8 cellular contexts compared by ENCODE assay signal in genomic region chr16:80541306-80541694, GRCh38. TPM values are rescaled to one million over a fixed set of nuclear protein-coding genes. Genes with fewer than 3 reads are reported as not detected.
DNase-seq lines count a peak whose midpoint lies in the region; ATAC-seq, FAIRE-seq and TF ChIP-seq lines count a peak whose summit lies in the region.

No MANE protein-coding gene starts in this region.

- no peak overlapping the region for H3T11ph ChIP-seq in H9 (ENCODE audit: low read length)

- peak overlapping the region; percentile 56 for H3K4me2 ChIP-seq in H9 (ENCODE audit: insufficient read depth, insufficient read length, low read length)

- peak overlapping the region; percentile 81 to 85 for H3K4me3 Mint-ChIP-seq in H9
- H3K4me3 Mint-ChIP-seq in activated T-helper 17 cell treated with anti-CD3 and anti-CD28 coated beads, Interleukin-2, amount 50 U/mL, for 72 hours: peak overlapping the region; percentile 98

- H3K36me3 ChIP-seq in iPS-15b (ENCODE audit: control insufficient read depth, insufficient read depth, low read length): no peaks in the 10 kb centered on the region
- H3K36me3 ChIP-seq in skeletal muscle tissue (ENCODE audit: control insufficient read depth in 3 of 3, insufficient read depth in 3 of 3, low read length in 3 of 3): no peaks in the 10 kb centered on the region

- H2AFZ ChIP-seq in H9 (ENCODE audit: low read length): no peak overlapping the region

- peak overlapping the region in 1 of 3 experiments; percentile 84; a peak in 2 of 7 replicates for H3K27ac Mint-ChIP-seq in H9
- peak overlapping the region; percentile 99 for H3K27ac Mint-ChIP-seq in activated T-helper 17 cell treated with anti-CD3 and anti-CD28 coated beads, Interleukin-2, amount 50 U/mL, for 72 hours

- peaks cover 2 to 10% of the 10 kb centered on the region in 2 experiments for H3K4me1 Mint-ChIP-seq in H9
- H3K4me1 Mint-ChIP-seq in activated T-helper 17 cell treated with anti-CD3 and anti-CD28 coated beads, Interleukin-2, amount 50 U/mL, for 72 hours: peaks cover 19% of the 10 kb centered on the region

- no peaks in the 10 kb centered on the region for H3K79me2 ChIP-seq in H9 (ENCODE audit: insufficient read depth, low read length)

- no peak overlapping the region for H2BK20ac ChIP-seq in H9 (ENCODE audit: low read depth, low read length, poor library complexity, severe bottlenecking)

- no peaks in the 10 kb centered on the region for H3K79me1 ChIP-seq in H9 (ENCODE audit: insufficient read depth, low read depth, low read length, poor library complexity, severe bottlenecking)

- H3K4me1 ChIP-seq in H9 (ENCODE audit: insufficient read depth, low read length) (no peaks in the 10 kb centered on the region), iPS-15b (ENCODE audit: control insufficient read depth, insufficient read depth, low read length) (no peaks in the 10 kb centered on the region), skeletal muscle tissue (ENCODE audit: control insufficient read depth in 3 of 3, insufficient read depth in 3 of 3, low read length in 3 of 3) (peaks cover 0 to 11% (median 6%) of the 10 kb centered on the region in 3 donors)

- no peak overlapping the region for H3K18ac ChIP-seq in H9 (ENCODE audit: insufficient read length, low read depth, low read length)

- H3K4ac ChIP-seq in H9 (ENCODE audit: low read depth, low read length): no peak overlapping the region

- H3K27ac ChIP-seq in H9 (ENCODE audit: insufficient read length, low read depth, low read length) (no peak overlapping the region), skeletal muscle tissue (ENCODE audit: low read depth, low read length) (peak overlapping the region; percentile 41)

- H4K5ac ChIP-seq in H9 (ENCODE audit: insufficient read length, low read depth, low read length): no peak overlapping the region

- H3K27me3 ChIP-seq in H9 (ENCODE audit: insufficient read depth, low read length) (peaks cover 3% of the 10 kb centered on the region; the same call in 1 of the 2 replicates), iPS-15b (ENCODE audit: control insufficient read depth, insufficient read depth, low read length) (peaks cover 29% of the 10 kb centered on the region), skeletal muscle tissue (ENCODE audit: control insufficient read depth in 3 of 3, insufficient read depth in 3 of 3, low read length in 3 of 3) (peaks cover 0 to 4% (median 0%) of the 10 kb centered on the region in 3 donors)

- H2AK5ac ChIP-seq in H9 (ENCODE audit: insufficient read length, low read length): no peak overlapping the region

- H3K56ac ChIP-seq in H9 (ENCODE audit: insufficient read length, low read depth, low read length): no peak overlapping the region

- no peak for DNase-seq in H9
- DNase-seq in NCI-H2029 (lab: John Stamatoyannopoulos, UW): no peak
- no peak for DNase-seq in RCC 7860 (ENCODE audit: low spot score)
- DNase-seq in putamen (ENCODE audit: low spot score): no peak
- no peak for DNase-seq in cerebellar nuclear complex (lab: John Stamatoyannopoulos, UW)

- no peak for TF ChIP-seq CTCF in H9 (conservative IDR thresholded peaks at IDR 0.05)

- H3K23me2 ChIP-seq in H9 (ENCODE audit: insufficient read length, low read depth, low read length, poor library complexity, severe bottlenecking): peaks cover 3% of the 10 kb centered on the region

- H4K8ac ChIP-seq in H9 (replicated peaks; ENCODE audit: insufficient read length, low read depth, low read length): no peak overlapping the region

- H2BK5ac ChIP-seq in H9 (ENCODE audit: insufficient read length, low read length): no peak overlapping the region

- H3K36me3 Mint-ChIP-seq in H9 (ENCODE audit: insufficient read depth in 1 of 3, low read depth in 3 of 3): no peaks in the 10 kb centered on the region; a peak in 1 of 7 replicates
- peaks cover 7% of the 10 kb centered on the region for H3K36me3 Mint-ChIP-seq in activated T-helper 17 cell treated with anti-CD3 and anti-CD28 coated beads, Interleukin-2, amount 50 U/mL, for 72 hours (ENCODE audit: low read depth)

- no peaks in the 10 kb centered on the region for H3K9me3 ChIP-seq in H9 (ENCODE audit: control insufficient read depth, low read depth, low read length)
- no peaks in the 10 kb centered on the region for H3K9me3 ChIP-seq in iPS-15b (ENCODE audit: control insufficient read depth, insufficient read depth, low read length)
- no peaks in the 10 kb centered on the region for H3K9me3 ChIP-seq in skeletal muscle tissue (ENCODE audit: control insufficient read depth in 3 of 3, low read length in 3 of 3)

- H3K4me3 ChIP-seq in iPS-15b (ENCODE audit: low read depth, low read length) (peak overlapping the region; percentile 75), skeletal muscle tissue (ENCODE audit: low read length in 3 of 3) (peak overlapping the region; percentile 89 to 94 (median 92))

- H2BK12ac ChIP-seq in H9 (ENCODE audit: insufficient read length, low read depth, low read length): no peak overlapping the region

- H3K9ac ChIP-seq in H9 (ENCODE audit: extremely low read depth, insufficient read length, low read length): no peak overlapping the region
- no peak overlapping the region for H3K9ac ChIP-seq in iPS-15b (ENCODE audit: low read depth, low read length)
- peak overlapping the region; percentile 55 to 72 (median 57) for H3K9ac ChIP-seq in skeletal muscle tissue (ENCODE audit: low read depth in 1 of 3, low read length in 3 of 3)

- WGBS in H9 (ENCODE audit: extremely low coverage, insufficient read length, low lambda C conversion rate): 100% methylated on average over 2 of the region's 6 CpGs

- no peaks in the 10 kb centered on the region for H4K20me1 ChIP-seq in H9 (ENCODE audit: control insufficient read depth, insufficient read depth, insufficient read length)

- H3K23ac ChIP-seq in H9 (ENCODE audit: insufficient read length, low read depth, low read length): no peak overlapping the region

- no peak for FAIRE-seq in RCC 7860 (lab: Jason Lieb, UNC)

- H3K14ac ChIP-seq in H9 (ENCODE audit: insufficient read depth, low read length): no peak overlapping the region

- H2BK15ac ChIP-seq in H9 (ENCODE audit: low read depth, low read length): no peak overlapping the region

- H3K27me3 Mint-ChIP-seq in H9 (ENCODE audit: low read depth): peaks cover 54% of the 10 kb centered on the region
- H3K27me3 Mint-ChIP-seq in activated T-helper 17 cell treated with anti-CD3 and anti-CD28 coated beads, Interleukin-2, amount 50 U/mL, for 72 hours: no peaks in the 10 kb centered on the region

- no peak overlapping the region for H2BK120ac ChIP-seq in H9 (ENCODE audit: low read depth, low read length, poor library complexity, severe bottlenecking)

- H3K9me3 Mint-ChIP-seq in H9: peaks cover 0 to 3% of the 10 kb centered on the region in 2 experiments; a peak in 1 of 5 replicates
- peaks cover 9% of the 10 kb centered on the region for H3K9me3 Mint-ChIP-seq in activated T-helper 17 cell treated with anti-CD3 and anti-CD28 coated beads, Interleukin-2, amount 50 U/mL, for 72 hours

- no peak overlapping the region for H4K91ac ChIP-seq in H9 (ENCODE audit: insufficient read length, low read depth, low read length)

- ATAC-seq in activated T-helper 17 cell treated with anti-CD3 and anti-CD28 coated beads, Interleukin-2, amount 50 U/mL, for 72 hours (replicated peaks): no peak

RNA-seq across cellular contexts. Expression of gene DYNLRB2, which starts 0.5 kb away (rescaled TPM):
- total RNA-seq in H9 (2021) (not detected in 2 replicates), skeletal muscle tissue (2.1 TPM)
- not detected for total RNA-seq in activated T-helper 17 cell treated with anti-CD3 and anti-CD28 coated beads, Interleukin-2, amount 50 U/mL, for 72 hours

Comparison
In these comparisons a context has a peak if more than half of its experiments do, and no peak if none do; other contexts are left out.
1. H3K9ac ChIP-seq: peak in skeletal muscle tissue (3 of 3); none in H9 (single experiment) and iPS-15b (single experiment).